1 cellular context compared by ENCODE assay signal in genomic region chr5:39892708-39893107, GRCh38.
TF ChIP-seq lines count a peak whose summit lies in the region.

No MANE protein-coding gene starts in this region.

TF ChIP-seq in H1, 55 proteins besides CTCF, POLR2A, EP300 and RAD21 (continued from another document):
- TF ChIP-seq, protein P1, sequence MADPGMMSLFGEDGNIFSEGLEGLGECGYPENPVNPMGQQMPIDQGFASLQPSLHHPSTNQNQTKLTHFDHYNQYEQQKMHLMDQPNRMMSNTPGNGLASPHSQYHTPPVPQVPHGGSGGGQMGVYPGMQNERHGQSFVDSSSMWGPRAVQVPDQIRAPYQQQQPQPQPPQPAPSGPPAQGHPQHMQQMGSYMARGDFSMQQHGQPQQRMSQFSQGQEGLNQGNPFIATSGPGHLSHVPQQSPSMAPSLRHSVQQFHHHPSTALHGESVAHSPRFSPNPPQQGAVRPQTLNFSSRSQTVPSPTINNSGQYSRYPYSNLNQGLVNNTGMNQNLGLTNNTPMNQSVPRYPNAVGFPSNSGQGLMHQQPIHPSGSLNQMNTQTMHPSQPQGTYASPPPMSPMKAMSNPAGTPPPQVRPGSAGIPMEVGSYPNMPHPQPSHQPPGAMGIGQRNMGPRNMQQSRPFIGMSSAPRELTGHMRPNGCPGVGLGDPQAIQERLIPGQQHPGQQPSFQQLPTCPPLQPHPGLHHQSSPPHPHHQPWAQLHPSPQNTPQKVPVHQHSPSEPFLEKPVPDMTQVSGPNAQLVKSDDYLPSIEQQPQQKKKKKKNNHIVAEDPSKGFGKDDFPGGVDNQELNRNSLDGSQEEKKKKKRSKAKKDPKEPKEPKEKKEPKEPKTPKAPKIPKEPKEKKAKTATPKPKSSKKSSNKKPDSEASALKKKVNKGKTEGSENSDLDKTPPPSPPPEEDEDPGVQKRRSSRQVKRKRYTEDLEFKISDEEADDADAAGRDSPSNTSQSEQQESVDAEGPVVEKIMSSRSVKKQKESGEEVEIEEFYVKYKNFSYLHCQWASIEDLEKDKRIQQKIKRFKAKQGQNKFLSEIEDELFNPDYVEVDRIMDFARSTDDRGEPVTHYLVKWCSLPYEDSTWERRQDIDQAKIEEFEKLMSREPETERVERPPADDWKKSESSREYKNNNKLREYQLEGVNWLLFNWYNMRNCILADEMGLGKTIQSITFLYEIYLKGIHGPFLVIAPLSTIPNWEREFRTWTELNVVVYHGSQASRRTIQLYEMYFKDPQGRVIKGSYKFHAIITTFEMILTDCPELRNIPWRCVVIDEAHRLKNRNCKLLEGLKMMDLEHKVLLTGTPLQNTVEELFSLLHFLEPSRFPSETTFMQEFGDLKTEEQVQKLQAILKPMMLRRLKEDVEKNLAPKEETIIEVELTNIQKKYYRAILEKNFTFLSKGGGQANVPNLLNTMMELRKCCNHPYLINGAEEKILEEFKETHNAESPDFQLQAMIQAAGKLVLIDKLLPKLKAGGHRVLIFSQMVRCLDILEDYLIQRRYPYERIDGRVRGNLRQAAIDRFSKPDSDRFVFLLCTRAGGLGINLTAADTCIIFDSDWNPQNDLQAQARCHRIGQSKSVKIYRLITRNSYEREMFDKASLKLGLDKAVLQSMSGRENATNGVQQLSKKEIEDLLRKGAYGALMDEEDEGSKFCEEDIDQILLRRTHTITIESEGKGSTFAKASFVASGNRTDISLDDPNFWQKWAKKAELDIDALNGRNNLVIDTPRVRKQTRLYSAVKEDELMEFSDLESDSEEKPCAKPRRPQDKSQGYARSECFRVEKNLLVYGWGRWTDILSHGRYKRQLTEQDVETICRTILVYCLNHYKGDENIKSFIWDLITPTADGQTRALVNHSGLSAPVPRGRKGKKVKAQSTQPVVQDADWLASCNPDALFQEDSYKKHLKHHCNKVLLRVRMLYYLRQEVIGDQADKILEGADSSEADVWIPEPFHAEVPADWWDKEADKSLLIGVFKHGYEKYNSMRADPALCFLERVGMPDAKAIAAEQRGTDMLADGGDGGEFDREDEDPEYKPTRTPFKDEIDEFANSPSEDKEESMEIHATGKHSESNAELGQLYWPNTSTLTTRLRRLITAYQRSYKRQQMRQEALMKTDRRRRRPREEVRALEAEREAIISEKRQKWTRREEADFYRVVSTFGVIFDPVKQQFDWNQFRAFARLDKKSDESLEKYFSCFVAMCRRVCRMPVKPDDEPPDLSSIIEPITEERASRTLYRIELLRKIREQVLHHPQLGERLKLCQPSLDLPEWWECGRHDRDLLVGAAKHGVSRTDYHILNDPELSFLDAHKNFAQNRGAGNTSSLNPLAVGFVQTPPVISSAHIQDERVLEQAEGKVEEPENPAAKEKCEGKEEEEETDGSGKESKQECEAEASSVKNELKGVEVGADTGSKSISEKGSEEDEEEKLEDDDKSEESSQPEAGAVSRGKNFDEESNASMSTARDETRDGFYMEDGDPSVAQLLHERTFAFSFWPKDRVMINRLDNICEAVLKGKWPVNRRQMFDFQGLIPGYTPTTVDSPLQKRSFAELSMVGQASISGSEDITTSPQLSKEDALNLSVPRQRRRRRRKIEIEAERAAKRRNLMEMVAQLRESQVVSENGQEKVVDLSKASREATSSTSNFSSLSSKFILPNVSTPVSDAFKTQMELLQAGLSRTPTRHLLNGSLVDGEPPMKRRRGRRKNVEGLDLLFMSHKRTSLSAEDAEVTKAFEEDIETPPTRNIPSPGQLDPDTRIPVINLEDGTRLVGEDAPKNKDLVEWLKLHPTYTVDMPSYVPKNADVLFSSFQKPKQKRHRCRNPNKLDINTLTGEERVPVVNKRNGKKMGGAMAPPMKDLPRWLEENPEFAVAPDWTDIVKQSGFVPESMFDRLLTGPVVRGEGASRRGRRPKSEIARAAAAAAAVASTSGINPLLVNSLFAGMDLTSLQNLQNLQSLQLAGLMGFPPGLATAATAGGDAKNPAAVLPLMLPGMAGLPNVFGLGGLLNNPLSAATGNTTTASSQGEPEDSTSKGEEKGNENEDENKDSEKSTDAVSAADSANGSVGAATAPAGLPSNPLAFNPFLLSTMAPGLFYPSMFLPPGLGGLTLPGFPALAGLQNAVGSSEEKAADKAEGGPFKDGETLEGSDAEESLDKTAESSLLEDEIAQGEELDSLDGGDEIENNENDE (IDR thresholded peaks at IDR 0.05; ENCODE audit: insufficient replicate concordance, low read length): no peak
- TF ChIP-seq PHF8 (conservative IDR thresholded peaks at IDR 0.05; ENCODE audit: low read depth, low read length) (no peak), JUN (IDR thresholded peaks at IDR 0.05; ENCODE audit: low read depth, low read length) (no peak), FOSL1 (IDR thresholded peaks at IDR 0.05; ENCODE audit: insufficient read depth, low read depth, low read length) (no peak), HDAC2 (IDR thresholded peaks at IDR 0.05; ENCODE audit: borderline replicate concordance in 1 of 2, low read depth in 2 of 2, low read length in 2 of 2) (no peak), SIN3A (conservative IDR thresholded peaks at IDR 0.05 in 1 of 2, IDR thresholded peaks at IDR 0.05 in 1 of 2; ENCODE audit: low read depth in 1 of 2, low read length in 2 of 2) (no peak)
